In the genomic region with DNA sequence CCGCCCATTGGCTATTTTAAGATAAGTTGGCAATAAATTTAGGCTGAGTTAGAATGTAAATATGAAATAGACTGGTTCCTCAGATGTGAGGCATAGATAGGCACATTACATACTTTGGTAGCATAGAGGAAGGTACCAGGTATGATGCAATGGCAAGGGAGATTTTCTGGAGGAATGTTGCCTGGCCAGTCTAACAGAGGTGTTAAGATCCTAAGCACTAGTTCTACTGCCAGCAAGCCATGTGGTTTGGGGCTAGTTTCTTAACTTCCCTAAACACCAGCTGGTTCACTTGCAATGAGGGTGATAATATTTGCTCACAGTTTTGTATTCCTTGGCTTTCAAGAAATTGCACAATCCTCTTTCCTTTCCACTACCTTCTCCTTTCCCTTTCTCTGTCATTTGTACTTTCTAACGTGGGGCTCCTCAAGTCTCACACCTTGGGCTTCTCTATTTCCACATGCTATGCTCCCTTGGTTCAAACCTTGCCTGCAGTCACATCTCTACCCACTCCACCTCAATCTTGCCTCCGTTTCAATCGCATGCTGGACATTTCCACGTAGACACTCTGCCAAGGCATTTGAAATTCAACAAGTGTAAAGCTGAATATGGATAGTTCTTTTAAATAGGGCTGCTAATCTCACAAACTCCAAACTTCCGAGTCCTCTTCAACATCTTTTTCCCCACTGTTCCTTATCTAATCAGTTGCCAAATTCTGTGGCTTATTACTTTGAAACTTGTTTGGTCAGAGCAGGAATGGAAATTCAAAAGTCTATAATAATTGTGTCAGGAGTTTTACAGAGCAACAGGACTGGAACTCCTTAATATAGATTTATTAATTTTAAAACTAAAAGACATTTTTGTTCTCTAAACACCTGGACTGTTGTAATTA, we compare ENCODE assay signal across 9 cellular contexts. TPM values are rescaled to one million over a fixed set of nuclear protein-coding genes. Genes with fewer than 3 reads are reported as not detected.
DNase-seq lines count a peak whose midpoint lies in the region; ATAC-seq, FAIRE-seq and TF ChIP-seq lines count a peak whose summit lies in the region.
"Had no signal": no experiment of that assay in that cellular context is flagged by ENCODE, and none has a peak within 500 bp of the region (broad histone marks: within the 10 kb centered on the region; RNA-seq: fewer than 3 reads in every experiment).

No MANE protein-coding gene starts in this region.

- H3K4me2 ChIP-seq in PC-9 = peak overlapping the region; percentile 85

- peaks cover 11% of the 10 kb centered on the region for H3K4me1 Mint-ChIP-seq in activated CD8-positive, alpha-beta memory T cell treated with anti-CD3 and anti-CD28 coated beads, Interleukin-2, amount 10 ng/mL, durations not matched to agents 7 days and 5 days

- peaks cover 25% of the 10 kb centered on the region for H3F3A ChIP-seq in PC-9 (ENCODE audit: insufficient read depth, low read depth)

- TF ChIP-seq CTCF in HEK293 (tag by site-specific recombination; IDR thresholded peaks at IDR 0.05) = no peak
- TF ChIP-seq CTCF in PC-9 (conservative IDR thresholded peaks at IDR 0.05) = no peak
- no peak for TF ChIP-seq CTCF in fibroblast of the aortic adventitia (IDR thresholded peaks at IDR 0.05; ENCODE audit: insufficient read depth, low read length)
- TF ChIP-seq CTCF in coronary artery (IDR thresholded peaks at IDR 0.05) = no peak

- ATAC-seq in HG02623 (IDR thresholded peaks at IDR 0.05; ENCODE audit: unreplicated experiment) = no peak
- ATAC-seq in activated CD8-positive, alpha-beta memory T cell treated with anti-CD3 and anti-CD28 coated beads, Interleukin-2, amount 10 ng/mL, durations not matched to agents 7 days and 5 days = no peak

- H3K4me3 Mint-ChIP-seq in activated CD8-positive, alpha-beta memory T cell treated with anti-CD3 and anti-CD28 coated beads, Interleukin-2, amount 10 ng/mL, durations not matched to agents 7 days and 5 days = no peak overlapping the region

- no peak overlapping the region for H2AFZ ChIP-seq in PC-9

- BruUV-seq in PC-9 (replicated peaks; lab: Mats Ljungman, UMichigan) = no TSS peak

- H3K4me3 ChIP-seq in HEK293 (ENCODE audit: low read depth, low read length) (no peak overlapping the region), PC-9 (peak overlapping the region; percentile 37; the same call in 1 of the 2 replicates), fibroblast of the aortic adventitia (ENCODE audit: low read depth, low read length) (no peak overlapping the region), small intestine (ENCODE audit: low read depth in 1 of 2, low read length in 2 of 2) (no peak overlapping the region), coronary artery (no peak overlapping the region)
- H3K4me3 ChIP-seq: cardiac muscle cell had no signal

- peaks cover 3% of the 10 kb centered on the region for H3K27me3 Mint-ChIP-seq in activated CD8-positive, alpha-beta memory T cell treated with anti-CD3 and anti-CD28 coated beads, Interleukin-2, amount 10 ng/mL, durations not matched to agents 7 days and 5 days

- no peaks in the 10 kb centered on the region for H3K9me2 ChIP-seq in PC-9 (ENCODE audit: insufficient read depth)

- no peaks in the 10 kb centered on the region for H3K4me1 ChIP-seq in HEK293 (ENCODE audit: control insufficient read depth, insufficient read depth, low read length)
- H3K4me1 ChIP-seq in PC-9 (replicated peaks; ENCODE audit: insufficient read depth) = peaks cover 66% of the 10 kb centered on the region
- no peaks in the 10 kb centered on the region for H3K4me1 ChIP-seq in small intestine (ENCODE audit: control insufficient read depth in 2 of 2, insufficient read depth in 1 of 2, low read depth in 1 of 2, low read length in 1 of 2)

- H4K20me1 ChIP-seq in PC-9 (ENCODE audit: insufficient read depth) = no peaks in the 10 kb centered on the region

- H3K9me3 Mint-ChIP-seq in activated CD8-positive, alpha-beta memory T cell treated with anti-CD3 and anti-CD28 coated beads, Interleukin-2, amount 10 ng/mL, durations not matched to agents 7 days and 5 days (ENCODE audit: low read depth) = no peaks in the 10 kb centered on the region

- H3K27me3 ChIP-seq in PC-9 (ENCODE audit: insufficient read depth, low read depth) (no peaks in the 10 kb centered on the region), small intestine (ENCODE audit: control insufficient read depth in 2 of 2, insufficient read depth in 2 of 2, low read length in 2 of 2) (no peaks in the 10 kb centered on the region)
- H3K27me3 ChIP-seq: cardiac muscle cell had no signal

- peaks cover 3% of the 10 kb centered on the region for H3K36me3 Mint-ChIP-seq in activated CD8-positive, alpha-beta memory T cell treated with anti-CD3 and anti-CD28 coated beads, Interleukin-2, amount 10 ng/mL, durations not matched to agents 7 days and 5 days

- intact Hi-C loops in PC-9 (cut with micrococcal nuclease; ENCODE audit: unreplicated experiment) = loop anchor here (1.0 kb wide), 3 partner anchors 76 to 229 kb away; partner anchors contain the start of gene C4BPB

- H3K27ac Mint-ChIP-seq in activated CD8-positive, alpha-beta memory T cell treated with anti-CD3 and anti-CD28 coated beads, Interleukin-2, amount 10 ng/mL, durations not matched to agents 7 days and 5 days = no peak overlapping the region

- H3K36me3 ChIP-seq in HEK293 (ENCODE audit: control insufficient read depth in 2 of 2, insufficient read depth in 1 of 2, low read length in 2 of 2) = no peaks in the 10 kb centered on the region
- H3K36me3 ChIP-seq in PC-9 (ENCODE audit: low read depth) = no peaks in the 10 kb centered on the region
- no peaks in the 10 kb centered on the region for H3K36me3 ChIP-seq in small intestine (ENCODE audit: control insufficient read depth in 2 of 2, insufficient read depth in 2 of 2, low read length in 2 of 2)
- H3K36me3 ChIP-seq: cardiac muscle cell had no signal

- H3K79me2 ChIP-seq in PC-9 (ENCODE audit: low read depth) = peaks cover 1% of the 10 kb centered on the region

- POLR2A ChIA-PET in HEK293 (lab: Yijun Ruan, JAX) = no interaction called here
- POLR2A ChIA-PET in PC-9 (lab: Charles Lee; ENCODE audit: unreplicated experiment) = interaction anchor here (0.6 kb wide), 1 partner anchor 286 kb away, joined by 4 read pairs; no protein-coding TSS in a partner anchor

- CTCF ChIA-PET in HEK293 (lab: Yijun Ruan, JAX) (no interaction called here), PC-9 (lab: Charles Lee) (no interaction called here)
- CTCF ChIA-PET in activated CD8-positive, alpha-beta memory T cell treated with anti-CD3 and anti-CD28 coated beads, Interleukin-2, amount 10 ng/mL, durations not matched to agents 7 days and 5 days (lab: Charles Lee) = no interaction called here

- H3K9me3 ChIP-seq in HEK293 (ENCODE audit: control insufficient read depth, insufficient read depth, low read depth, low read length) = no peaks in the 10 kb centered on the region
- no peaks in the 10 kb centered on the region for H3K9me3 ChIP-seq in PC-9 (ENCODE audit: insufficient read depth, low read depth)
- H3K9me3 ChIP-seq in small intestine (ENCODE audit: control insufficient read depth, low read depth) = no peaks in the 10 kb centered on the region

- no peak for FAIRE-seq in small intestine (lab: Jason Lieb, UNC)

- 23 to 42% (median 41%) methylated on average over 6 of the region's 6 CpGs for WGBS in small intestine, 3 donors

- DNase-seq in PC-9 (peak; percentile 84 to 100), fibroblast of the aortic adventitia (ENCODE audit: low read depth) (peak; percentile 10), small intestine (peak; percentile 64), coronary artery (ENCODE audit: low spot score) (no peak), amniotic stem cell (lab: John Stamatoyannopoulos, UW) (no peak)
- no peak for DNase-seq in activated CD8-positive, alpha-beta memory T cell treated with anti-CD3 and anti-CD28 coated beads, Interleukin-2, amount 10 ng/mL, durations not matched to agents 7 days and 5 days

- H3K27ac ChIP-seq in HEK293 (ENCODE audit: extremely low read depth, low read depth, low read length) = no peak overlapping the region
- H3K27ac ChIP-seq in PC-9 = peak overlapping the region; percentile 92
- H3K27ac ChIP-seq in small intestine (ENCODE audit: low read depth in 1 of 2, low read length in 1 of 2) = no peak overlapping the region
- peak overlapping the region in 1 of 2 donors; percentile 17 for H3K27ac ChIP-seq in coronary artery
- H3K27ac ChIP-seq: cardiac muscle cell had no signal

TF ChIP-seq in HEK293, 187 proteins besides CTCF, POLR2A, EP300 and RAD21 (continues in another document):
- TF ChIP-seq, protein P1, sequence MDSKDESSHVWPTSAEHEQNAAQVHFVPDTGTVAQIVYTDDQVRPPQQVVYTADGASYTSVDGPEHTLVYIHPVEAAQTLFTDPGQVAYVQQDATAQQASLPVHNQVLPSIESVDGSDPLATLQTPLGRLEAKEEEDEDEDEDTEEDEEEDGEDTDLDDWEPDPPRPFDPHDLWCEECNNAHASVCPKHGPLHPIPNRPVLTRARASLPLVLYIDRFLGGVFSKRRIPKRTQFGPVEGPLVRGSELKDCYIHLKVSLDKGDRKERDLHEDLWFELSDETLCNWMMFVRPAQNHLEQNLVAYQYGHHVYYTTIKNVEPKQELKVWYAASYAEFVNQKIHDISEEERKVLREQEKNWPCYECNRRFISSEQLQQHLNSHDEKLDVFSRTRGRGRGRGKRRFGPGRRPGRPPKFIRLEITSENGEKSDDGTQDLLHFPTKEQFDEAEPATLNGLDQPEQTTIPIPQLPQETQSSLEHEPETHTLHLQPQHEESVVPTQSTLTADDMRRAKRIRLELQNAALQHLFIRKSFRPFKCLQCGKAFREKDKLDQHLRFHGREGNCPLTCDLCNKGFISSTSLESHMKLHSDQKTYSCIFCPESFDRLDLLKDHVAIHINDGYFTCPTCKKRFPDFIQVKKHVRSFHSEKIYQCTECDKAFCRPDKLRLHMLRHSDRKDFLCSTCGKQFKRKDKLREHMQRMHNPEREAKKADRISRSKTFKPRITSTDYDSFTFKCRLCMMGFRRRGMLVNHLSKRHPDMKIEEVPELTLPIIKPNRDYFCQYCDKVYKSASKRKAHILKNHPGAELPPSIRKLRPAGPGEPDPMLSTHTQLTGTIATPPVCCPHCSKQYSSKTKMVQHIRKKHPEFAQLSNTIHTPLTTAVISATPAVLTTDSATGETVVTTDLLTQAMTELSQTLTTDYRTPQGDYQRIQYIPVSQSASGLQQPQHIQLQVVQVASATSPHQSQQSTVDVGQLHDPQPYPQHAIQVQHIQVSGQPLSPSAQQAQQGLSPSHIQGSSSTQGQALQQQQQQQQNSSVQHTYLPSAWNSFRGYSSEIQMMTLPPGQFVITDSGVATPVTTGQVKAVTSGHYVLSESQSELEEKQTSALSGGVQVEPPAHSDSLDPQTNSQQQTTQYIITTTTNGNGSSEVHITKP (tag by site-specific recombination; IDR thresholded peaks at IDR 0.05) = peak; percentile 80
- peak; percentile 53; the same call in 1 of the 2 replicates for TF ChIP-seq SCRT1 (tag by site-specific recombination; IDR thresholded peaks at IDR 0.05; ENCODE audit: borderline replicate concordance)

RNA-seq across cellular contexts. Expression of gene CD55, which starts 4.6 kb away (rescaled TPM):
- total RNA-seq in PC-9 (2021) = 45.9 and 46.4 TPM in 2 replicates
- 25.5 and 34.0 TPM in 2 replicates for total RNA-seq in fibroblast of the aortic adventitia (ENCODE audit: low replicate concordance)
- polyA plus RNA-seq in small intestine = 10 to 100 TPM; 24.8 to 60.2 (median 51.9) TPM
- 10 to 100 TPM; 64.9 to 96.9 TPM for total RNA-seq in activated CD8-positive, alpha-beta memory T cell treated with anti-CD3 and anti-CD28 coated beads, Interleukin-2, amount 10 ng/mL, durations not matched to agents 7 days and 5 days

Comparison
In these comparisons a context has a peak if more than half of its experiments do, and no peak if none do; other contexts are left out.
1. DNase-seq: peak in PC-9 (2 of 2), fibroblast of the aortic adventitia (single experiment) and small intestine (single experiment); none in coronary artery (single experiment), activated CD8-positive, alpha-beta memory T cell treated with anti-CD3 and anti-CD28 coated beads, Interleukin-2, amount 10 ng/mL, durations not matched to agents 7 days and 5 days (single experiment) and amniotic stem cell (single experiment).